In genomic region chr5:173055722-173055982, GRCh38 we compare ENCODE assay signal across 8 cellular contexts. TPM values are rescaled to one million over a fixed set of nuclear protein-coding genes. Genes with fewer than 3 reads are reported as not detected.
DNase-seq lines count a peak whose midpoint lies in the region; ATAC-seq and TF ChIP-seq lines count a peak whose summit lies in the region.

No MANE protein-coding gene starts in this region.

- no peak overlapping the region for H3K27ac Mint-ChIP-seq in neural progenitor cell

- H3K9me2 ChIP-seq in Karpas-422 (replicated peaks; ENCODE audit: insufficient read depth, low read length), result no peaks in the 10 kb centered on the region

- H3K4me3 Mint-ChIP-seq in neural progenitor cell, result peak overlapping the region; percentile 93

- peaks cover 13% of the 10 kb centered on the region for H3F3A ChIP-seq in neural progenitor cell (ENCODE audit: low read depth)

- H3K9me3 Mint-ChIP-seq in neural progenitor cell, result no peaks in the 10 kb centered on the region

- H4K20me1 ChIP-seq in Karpas-422 (ENCODE audit: insufficient read depth, low read depth, low read length), result no peaks in the 10 kb centered on the region
- H4K20me1 ChIP-seq in neural progenitor cell (ENCODE audit: low read depth), result no peaks in the 10 kb centered on the region

- H3K4me1 Mint-ChIP-seq in neural progenitor cell, result peaks cover 5% of the 10 kb centered on the region

- H2AFZ ChIP-seq in Karpas-422 (ENCODE audit: low read length) (peak overlapping the region; percentile 3), neural progenitor cell (replicated peaks) (peak overlapping the region; percentile 90)

- no peak overlapping the region for H3K27ac ChIP-seq in Karpas-422 (ENCODE audit: low read length)
- H3K27ac ChIP-seq in cingulate gyrus (ENCODE audit: low read depth, low read length), result peak overlapping the region; percentile 63
- H3K27ac ChIP-seq in neural progenitor cell, result no peak overlapping the region

- H3K36me3 Mint-ChIP-seq in neural progenitor cell, result no peaks in the 10 kb centered on the region

- H3K4me3 ChIP-seq in Karpas-422 (ENCODE audit: low read length) (peak overlapping the region; percentile 87), neural progenitor cell (peak overlapping the region; percentile 96)

- H3K27me3 ChIP-seq in Karpas-422 (ENCODE audit: low read length), result no peaks in the 10 kb centered on the region
- peaks cover 12% of the 10 kb centered on the region for H3K27me3 ChIP-seq in neural progenitor cell

- ATAC-seq in GM21529 (IDR thresholded peaks at IDR 0.05; ENCODE audit: unreplicated experiment) (no peak), HG02885 (IDR thresholded peaks at IDR 0.05; ENCODE audit: poor library complexity, unreplicated experiment) (no peak)

- H3K9ac ChIP-seq in Karpas-422 (ENCODE audit: low read length), result peak overlapping the region; percentile 66
- no peak overlapping the region for H3K9ac ChIP-seq in neural progenitor cell

- H3K4me2 ChIP-seq in Karpas-422 (ENCODE audit: low read depth, low read length, poor library complexity, severe bottlenecking), result peak overlapping the region; percentile 73
- H3K4me2 ChIP-seq in neural progenitor cell, result peak overlapping the region; percentile 86

- no peaks in the 10 kb centered on the region for H3K36me3 ChIP-seq in Karpas-422 (ENCODE audit: insufficient read depth, low read length)
- H3K36me3 ChIP-seq in neural progenitor cell, result no peaks in the 10 kb centered on the region

- peaks cover 2% of the 10 kb centered on the region for H3K27me3 Mint-ChIP-seq in neural progenitor cell (ENCODE audit: insufficient read depth, low read depth)

- H3K4me1 ChIP-seq in Karpas-422 (ENCODE audit: low read length) (peaks cover 16% of the 10 kb centered on the region), neural progenitor cell (peaks cover 12% of the 10 kb centered on the region)

- DNase-seq in NCI-H82 (lab: John Stamatoyannopoulos, UW) (peak; percentile 45), NCI-H82 treated with DMSO at 0.1 percent for 48 hours (lab: John Stamatoyannopoulos, UW; ENCODE audit: unreplicated experiment) (no peak), Karpas-422 (no peak), neural progenitor cell (ENCODE audit: low spot score) (peak; percentile 29), NCI-H524 treated with DMSO at 0.1 percent for 48 hours (lab: John Stamatoyannopoulos, UW) (no peak)

- no peaks in the 10 kb centered on the region for H3K9me3 ChIP-seq in Karpas-422 (ENCODE audit: low read length)
- no peaks in the 10 kb centered on the region for H3K9me3 ChIP-seq in neural progenitor cell (ENCODE audit: low read depth)

- no peak for TF ChIP-seq CTCF in neural progenitor cell (IDR thresholded peaks at IDR 0.05)

- H3K79me2 ChIP-seq in Karpas-422 (ENCODE audit: low read length) (peaks cover 26% of the 10 kb centered on the region), neural progenitor cell (ENCODE audit: low read depth) (peaks cover 11% of the 10 kb centered on the region)

RNA-seq across cellular contexts. Expression of gene CREBRF, which starts 0.5 kb away (rescaled TPM):
- total RNA-seq in Karpas-422 (2014; rRNA removed; shearing (Covaris generic); ENCODE audit: low replicate concordance), result 24.5 and 31.9 TPM in 2 replicates
- 13.0 and 14.3 TPM in 2 replicates for total RNA-seq in neural progenitor cell (ENCODE audit: low replicate concordance)

Comparison
In these comparisons a context has a peak if more than half of its experiments do, and no peak if none do; other contexts are left out.
1. DNase-seq: peak in NCI-H82 (single experiment) and neural progenitor cell (single experiment); none in NCI-H82 treated with DMSO at 0.1 percent for 48 hours (single experiment), Karpas-422 (single experiment) and NCI-H524 treated with DMSO at 0.1 percent for 48 hours (single experiment).